In the genomic region with DNA sequence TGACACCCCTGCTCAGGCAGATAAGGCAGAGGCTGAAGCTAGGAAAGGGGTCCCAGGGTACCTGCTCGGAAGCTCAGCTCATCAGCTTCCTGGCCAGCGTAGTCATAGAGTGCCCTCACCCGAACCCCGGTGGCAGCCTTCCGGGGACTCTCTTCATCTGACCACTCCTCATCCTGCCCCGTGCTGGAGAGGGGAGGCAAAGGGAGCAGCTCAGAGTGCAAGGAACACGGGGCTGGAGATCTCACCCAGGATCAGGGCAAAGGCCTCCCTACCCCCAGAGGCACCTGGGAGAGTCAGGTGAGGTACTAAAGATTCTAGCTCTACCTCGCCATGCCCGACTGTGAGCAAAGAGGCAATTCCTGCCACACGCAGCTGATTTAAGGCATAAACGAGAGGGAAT, we compare ENCODE assay signal across 10 cellular contexts. TPM values are rescaled to one million over a fixed set of nuclear protein-coding genes. Genes with fewer than 3 reads are reported as not detected.
DNase-seq lines count a peak whose midpoint lies in the region; TF ChIP-seq lines count a peak whose summit lies in the region.
"Had no signal": no experiment of that assay in that cellular context is flagged by ENCODE, and none has a peak within 500 bp of the region (broad histone marks: within the 10 kb centered on the region; RNA-seq: fewer than 3 reads in every experiment).

No MANE protein-coding gene starts in this region.

- H3K27ac ChIP-seq in ascending aorta (peak overlapping the region; percentile 98 to 99), testis (peak overlapping the region; percentile 98 to 99)

- intact Hi-C loops in activated CD4-positive, alpha-beta T cell treated with anti-CD3 and anti-CD28 coated beads, Interleukin-2, amount 10 ng/mL, durations not matched to agents 24 days and 14 days (cut with micrococcal nuclease): no loop called here
- intact Hi-C loops in ascending aorta (cut with DNase I) (loop anchor here (5.0 kb wide), 1 partner anchor 249 kb away; a partner anchor contains a TSS), testis (cut with DNase I; ENCODE audit: low total_unique reads) (no loop called here)

- H3K9me3 ChIP-seq in ascending aorta: no peaks in the 10 kb centered on the region
- H3K9me3 ChIP-seq in mucosa of stomach (ENCODE audit: control insufficient read depth, low read length): no peaks in the 10 kb centered on the region
- no peaks in the 10 kb centered on the region for H3K9me3 ChIP-seq in testis

- no peak for TF ChIP-seq POLR2A in testis (IDR thresholded peaks at IDR 0.05)

- H3K4me1 Mint-ChIP-seq in activated CD4-positive, alpha-beta T cell treated with anti-CD3 and anti-CD28 coated beads, Interleukin-2, amount 10 ng/mL, durations not matched to agents 7 days and 5 days: peaks cover 45% of the 10 kb centered on the region
- peaks cover 25% of the 10 kb centered on the region for H3K4me1 Mint-ChIP-seq in activated CD4-positive, alpha-beta T cell treated with anti-CD3 and anti-CD28 coated beads, Interleukin-2, amount 10 ng/mL, durations not matched to agents 24 days and 14 days

- H3K36me3 Mint-ChIP-seq in activated CD4-positive, alpha-beta T cell treated with anti-CD3 and anti-CD28 coated beads, Interleukin-2, amount 10 ng/mL, durations not matched to agents 7 days and 5 days (ENCODE audit: low read depth): peaks cover 18% of the 10 kb centered on the region
- peaks cover 9% of the 10 kb centered on the region for H3K36me3 Mint-ChIP-seq in activated CD4-positive, alpha-beta T cell treated with anti-CD3 and anti-CD28 coated beads, Interleukin-2, amount 10 ng/mL, durations not matched to agents 24 days and 14 days (ENCODE audit: low read depth)

- H3K9ac ChIP-seq in mucosa of stomach (ENCODE audit: low read length): peak overlapping the region; percentile 90

- H3K4me3 Mint-ChIP-seq in activated CD4-positive, alpha-beta T cell treated with anti-CD3 and anti-CD28 coated beads, Interleukin-2, amount 10 ng/mL, durations not matched to agents 7 days and 5 days: no peak overlapping the region
- H3K4me3 Mint-ChIP-seq in activated CD4-positive, alpha-beta T cell treated with anti-CD3 and anti-CD28 coated beads, Interleukin-2, amount 10 ng/mL, durations not matched to agents 24 days and 14 days: no peak overlapping the region

- no peak for DNase-seq in activated CD4-positive, alpha-beta T cell treated with anti-CD3 and anti-CD28 coated beads, Interleukin-2, amount 10 ng/mL, durations not matched to agents 7 days and 5 days
- no peak for DNase-seq in activated CD4-positive, alpha-beta T cell treated with anti-CD3 and anti-CD28 coated beads, Interleukin-2, amount 10 ng/mL, durations not matched to agents 24 days and 14 days
- DNase-seq in ascending aorta (ENCODE audit: low spot score in 2 of 2): no peak
- no peak for DNase-seq in testis
- no peak for DNase-seq in G401 (ENCODE audit: low spot score)
- no peak for DNase-seq in T1000 (lab: John Stamatoyannopoulos, UW)
- no peak for DNase-seq in NCI-H446 treated with DMSO at 0.1 percent for 48 hours (lab: John Stamatoyannopoulos, UW)
- DNase-seq: 8988T, erythroblast had no signal

- H3K9me3 Mint-ChIP-seq in activated CD4-positive, alpha-beta T cell treated with anti-CD3 and anti-CD28 coated beads, Interleukin-2, amount 10 ng/mL, durations not matched to agents 7 days and 5 days: no peaks in the 10 kb centered on the region
- no peaks in the 10 kb centered on the region for H3K9me3 Mint-ChIP-seq in activated CD4-positive, alpha-beta T cell treated with anti-CD3 and anti-CD28 coated beads, Interleukin-2, amount 10 ng/mL, durations not matched to agents 24 days and 14 days

- TF ChIP-seq CTCF in ascending aorta (IDR thresholded peaks at IDR 0.05): no peak
- no peak for TF ChIP-seq CTCF in testis (IDR thresholded peaks at IDR 0.05)

- H3K4me3 ChIP-seq in ascending aorta (no peak overlapping the region), mucosa of stomach (ENCODE audit: low read length) (no peak overlapping the region), testis (no peak overlapping the region)

- CTCF ChIA-PET in activated CD4-positive, alpha-beta T cell treated with anti-CD3 and anti-CD28 coated beads, Interleukin-2, amount 10 ng/mL, durations not matched to agents 7 days and 5 days (lab: Charles Lee): interaction anchor here (0.6 to 3.9 kb wide), 16 partner anchors 9 to 229 kb away, joined by 3 to 18 read pairs (median 5); a partner anchor contains a TSS

- 73 to 87% methylated on average over 11 of the region's 11 CpGs for WGBS in testis, 2 donors

- H3K4me1 ChIP-seq in ascending aorta (peaks cover 15 to 29% of the 10 kb centered on the region in 2 donors), mucosa of stomach (ENCODE audit: control insufficient read depth, insufficient read depth, low read length) (peaks cover 21% of the 10 kb centered on the region), testis (peaks cover 26% of the 10 kb centered on the region)

- H3K27me3 Mint-ChIP-seq in activated CD4-positive, alpha-beta T cell treated with anti-CD3 and anti-CD28 coated beads, Interleukin-2, amount 10 ng/mL, durations not matched to agents 7 days and 5 days: no peaks in the 10 kb centered on the region
- H3K27me3 Mint-ChIP-seq in activated CD4-positive, alpha-beta T cell treated with anti-CD3 and anti-CD28 coated beads, Interleukin-2, amount 10 ng/mL, durations not matched to agents 24 days and 14 days: no peaks in the 10 kb centered on the region

- in situ Hi-C loops in G401 (cut with HindIII; ENCODE audit: low sequenced_read_pairs): no loop called here

- peak overlapping the region; percentile 100 for H3K27ac Mint-ChIP-seq in activated CD4-positive, alpha-beta T cell treated with anti-CD3 and anti-CD28 coated beads, Interleukin-2, amount 10 ng/mL, durations not matched to agents 7 days and 5 days
- H3K27ac Mint-ChIP-seq in activated CD4-positive, alpha-beta T cell treated with anti-CD3 and anti-CD28 coated beads, Interleukin-2, amount 10 ng/mL, durations not matched to agents 24 days and 14 days: no peak overlapping the region

- H3K36me3 ChIP-seq in ascending aorta: peaks cover 18 to 38% of the 10 kb centered on the region in 2 donors
- peaks cover 5% of the 10 kb centered on the region for H3K36me3 ChIP-seq in mucosa of stomach (ENCODE audit: control insufficient read depth, insufficient read depth, low read length)
- no peaks in the 10 kb centered on the region for H3K36me3 ChIP-seq in testis (ENCODE audit: low read depth, missing control alignments)

- H3K27me3 ChIP-seq in ascending aorta (no peaks in the 10 kb centered on the region), mucosa of stomach (ENCODE audit: control insufficient read depth, insufficient read depth, low read length) (no peaks in the 10 kb centered on the region), testis (no peaks in the 10 kb centered on the region)

- POLR2A ChIA-PET in activated CD4-positive, alpha-beta T cell treated with anti-CD3 and anti-CD28 coated beads, Interleukin-2, amount 10 ng/mL, durations not matched to agents 7 days and 5 days (lab: Charles Lee): interaction anchor here (1.1 kb wide), 1 partner anchor 37 kb away, joined by 5 read pairs; a partner anchor contains a TSS

RNA-seq across cellular contexts. Expression of a gene that starts 1.6 kb away (rescaled TPM):
- total RNA-seq in activated CD4-positive, alpha-beta T cell treated with anti-CD3 and anti-CD28 coated beads, Interleukin-2, amount 10 ng/mL, durations not matched to agents 7 days and 5 days: 100 to 1,000 TPM in 1 of 2 experiments, 10 to 100 TPM in 1; 88.1 to 103 TPM
- 98.3 and 109 TPM in 2 replicates for total RNA-seq in activated CD4-positive, alpha-beta T cell treated with anti-CD3 and anti-CD28 coated beads, Interleukin-2, amount 10 ng/mL, durations not matched to agents 24 days and 14 days
- total RNA-seq in ascending aorta (66.1 TPM), testis (100 to 1,000 TPM; 167 to 178 TPM)
- 82.4 TPM for polyA plus RNA-seq in testis (ENCODE audit: insufficient read depth, low read depth, low replicate concordance)
- total RNA-seq in G401 (2014; rRNA removed; shearing (Covaris generic)): 119 and 166 TPM in 2 replicates

RNA-seq across cellular contexts. Expression of a gene that starts 7.9 kb away (rescaled TPM):
- total RNA-seq in activated CD4-positive, alpha-beta T cell treated with anti-CD3 and anti-CD28 coated beads, Interleukin-2, amount 10 ng/mL, durations not matched to agents 7 days and 5 days: 1 to 10 TPM; 1.8 to 2.2 TPM
- total RNA-seq in activated CD4-positive, alpha-beta T cell treated with anti-CD3 and anti-CD28 coated beads, Interleukin-2, amount 10 ng/mL, durations not matched to agents 24 days and 14 days: 14.3 and 16.4 TPM in 2 replicates
- total RNA-seq in ascending aorta: 32.7 TPM
- 10 to 100 TPM; 10.8 to 12.0 TPM for total RNA-seq in testis
- 11.0 TPM for polyA plus RNA-seq in testis (ENCODE audit: insufficient read depth, low read depth, low replicate concordance)
- 83.4 and 88.1 TPM in 2 replicates for total RNA-seq in G401 (2014; rRNA removed; shearing (Covaris generic))

RNA-seq across cellular contexts. Expression of a gene that starts 36.5 kb away (rescaled TPM):
- total RNA-seq in activated CD4-positive, alpha-beta T cell treated with anti-CD3 and anti-CD28 coated beads, Interleukin-2, amount 10 ng/mL, durations not matched to agents 7 days and 5 days: 100 to 1,000 TPM; 156 to 166 TPM
- 148 and 157 TPM in 2 replicates for total RNA-seq in activated CD4-positive, alpha-beta T cell treated with anti-CD3 and anti-CD28 coated beads, Interleukin-2, amount 10 ng/mL, durations not matched to agents 24 days and 14 days
- total RNA-seq in ascending aorta: 22.6 TPM
- total RNA-seq in testis: 10 to 100 TPM; 33.6 to 34.7 TPM
- 20.7 TPM for polyA plus RNA-seq in testis (ENCODE audit: insufficient read depth, low read depth, low replicate concordance)
- 53.2 and 53.4 TPM in 2 replicates for total RNA-seq in G401 (2014; rRNA removed; shearing (Covaris generic))
